In the genomic region with DNA sequence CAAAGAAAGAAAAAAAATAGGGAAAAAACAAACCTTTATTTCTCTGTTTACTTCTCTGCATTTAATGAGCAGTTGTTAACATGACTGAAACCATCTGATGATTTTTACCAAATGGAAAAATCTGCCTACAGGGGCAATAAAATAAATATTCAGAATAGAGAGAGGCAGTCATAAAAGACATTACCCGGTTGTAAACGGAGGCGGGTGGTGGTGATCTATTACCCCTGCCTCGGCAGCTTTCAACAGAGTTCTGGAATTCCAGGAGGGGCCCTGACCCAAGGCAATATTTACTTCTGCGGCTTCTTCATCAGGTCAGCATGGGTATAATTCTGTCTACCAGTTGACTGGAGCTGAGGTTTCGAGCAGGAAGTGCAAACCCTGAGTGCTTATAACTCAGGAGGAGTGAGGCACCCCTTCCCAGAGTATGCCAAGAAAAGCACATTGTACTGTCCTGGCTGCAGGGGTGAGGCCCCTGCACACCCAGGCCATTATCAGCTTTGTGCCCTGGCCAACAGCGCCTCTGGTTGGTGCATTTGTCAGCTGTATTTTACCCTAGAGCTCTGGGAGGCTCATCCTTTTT, we compare ENCODE assay signal across 23 cellular contexts. TPM values are rescaled to one million over a fixed set of nuclear protein-coding genes. Genes with fewer than 3 reads are reported as not detected.
A peak's percentile ranks its signal among the peaks of the same experiment; 100 is the strongest.
DNase-seq lines count a peak whose midpoint lies in the region; ATAC-seq and TF ChIP-seq lines count a peak whose summit lies in the region.
"Had no signal": no experiment of that assay in that cellular context is flagged by ENCODE, and none has a peak within 500 bp of the region (broad histone marks: within the 10 kb centered on the region; RNA-seq: fewer than 3 reads in every experiment).

No MANE protein-coding gene starts in this region.

- no peak for TF ChIP-seq EP300 in upper lobe of left lung (IDR thresholded peaks at IDR 0.05)

- H3K4me3 ChIP-seq in coronary artery (no peak overlapping the region), osteoblast (ENCODE audit: insufficient read depth, low read length) (no peak overlapping the region), upper lobe of left lung (no peak overlapping the region)
- H3K4me3 ChIP-seq: lung, MG63 had no signal

- H3K36me3 ChIP-seq in osteoblast (ENCODE audit: insufficient read depth, low read length), result no peaks in the 10 kb centered on the region
- H3K36me3 ChIP-seq in upper lobe of left lung, result no peaks in the 10 kb centered on the region
- H3K36me3 ChIP-seq: MG63 had no signal

- no peak for ATAC-seq in upper lobe of left lung (ENCODE audit: low FRiP score in 2 of 2)
- no peak for ATAC-seq in activated CD4-positive, CD25-positive, alpha-beta regulatory T cell treated with anti-CD3 and anti-CD28 coated beads, Interleukin-2, amount 50 U/mL, for 24 hours
- ATAC-seq: activated naive CD4-positive, alpha-beta T cell treated with anti-CD3 and anti-CD28 coated beads, Interleukin-2, amount 50 U/mL, for 72 hours; activated T-cell treated with anti-CD3 and anti-CD28 coated beads, Interleukin-2, amount 50 U/mL, for 72 hours; stimulated activated naive CD8-positive, alpha-beta T cell treated with anti-CD3 and anti-CD28 coated beads, Interleukin-15, Interleukin-2, amounts not matched to agents 100 U/mL and 50 U/mL, for 24 hours had no signal

- no peaks in the 10 kb centered on the region for H3K79me2 ChIP-seq in osteoblast (ENCODE audit: insufficient read depth, low read length)

- H3K9me3 ChIP-seq in osteoblast (ENCODE audit: low read depth, low read length), result no peaks in the 10 kb centered on the region
- H3K9me3 ChIP-seq in upper lobe of left lung, result no peaks in the 10 kb centered on the region
- H3K9me3 ChIP-seq: MG63 had no signal

- H3K27ac ChIP-seq in coronary artery (no peak overlapping the region), osteoblast (ENCODE audit: low read depth, low read length) (no peak overlapping the region), upper lobe of left lung (no peak overlapping the region)

- TF ChIP-seq CTCF in coronary artery (IDR thresholded peaks at IDR 0.05) (no peak), osteoblast (IDR thresholded peaks at IDR 0.05; ENCODE audit: extremely low read depth, low read depth, low read length) (no peak), upper lobe of left lung (IDR thresholded peaks at IDR 0.05) (no peak)

- no peak overlapping the region for H3K4me2 ChIP-seq in osteoblast (ENCODE audit: insufficient read depth, low read length)

- TF ChIP-seq POLR2A in upper lobe of left lung (IDR thresholded peaks at IDR 0.05), result no peak

- WGBS in upper lobe of left lung, 2 donors, result 38 to 48% methylated on average over 7 of the region's 7 CpGs

- H3K27me3 ChIP-seq in osteoblast (ENCODE audit: insufficient read depth, low read length) (no peaks in the 10 kb centered on the region), upper lobe of left lung (no peaks in the 10 kb centered on the region)
- H3K27me3 ChIP-seq: MG63 had no signal

- H3K4me1 ChIP-seq in osteoblast (ENCODE audit: insufficient read depth, low read length), result peaks cover 8% of the 10 kb centered on the region
- H3K4me1 ChIP-seq in upper lobe of left lung, result no peaks in the 10 kb centered on the region

- DNase-seq in A172 (ENCODE audit: low spot score), result peak; percentile 11
- peak; percentile 94 for DNase-seq in H4 (ENCODE audit: low spot score)
- DNase-seq in coronary artery (ENCODE audit: low spot score), result peak; percentile 41
- peak; percentile 27 for DNase-seq in osteoblast (ENCODE audit: insufficient read length, low spot score, missing footprints)
- DNase-seq in upper lobe of left lung, result no peak
- no peak for DNase-seq in HCEC 1CT
- no peak for DNase-seq in NCI-H82 (lab: John Stamatoyannopoulos, UW)
- DNase-seq: activated CD4-positive, alpha-beta T cell treated with anti-CD3 and anti-CD28 coated beads for 1 hour; activated T-cell treated with anti-CD3 and anti-CD28 coated beads, Interleukin-2, amount 50 U/mL, for 72 hours; C1 segment of cervical spinal cord; Calu3; hippocampal formation; MG63; NCI-H1436; NCI-H69; SHP77; stimulated activated CD4-positive, alpha-beta T cell treated with anti-CD3 and anti-CD28 coated beads, Interleukin-4, amount 100 ng/mL, for 1 hour; stimulated activated naive CD8-positive, alpha-beta T cell treated with anti-CD3 and anti-CD28 coated beads, Interleukin-15, Interleukin-2, amounts not matched to agents 100 U/mL and 50 U/mL, for 24 hours had no signal

- H2AFZ ChIP-seq in osteoblast (ENCODE audit: low read length), result no peak overlapping the region

- H4K20me1 ChIP-seq in osteoblast (ENCODE audit: insufficient read depth, low read length), result no peaks in the 10 kb centered on the region

RNA-seq across cellular contexts. Expression of gene CXCL12, which starts 8.2 kb away (rescaled TPM):
- total RNA-seq in A172 (2014; rRNA removed; shearing (Covaris generic)), result 0.02 TPM in 1 of 2 replicates, not detected in the other
- 0.06 and 0.77 TPM in 2 replicates for total RNA-seq in H4 (2014; rRNA removed; shearing (Covaris generic))
- total RNA-seq in osteoblast, result 288 and 358 TPM in 2 replicates
- 10 to 100 TPM in 3 of 6 donors, 1 to 10 TPM in 3; 3.5 to 61.6 (median 14.6) TPM for total RNA-seq in upper lobe of left lung
- total RNA-seq: activated CD8-positive, alpha-beta memory T cell treated with anti-CD3 and anti-CD28 coated beads for 36 hours; activated T-cell treated with anti-CD3 and anti-CD28 coated beads, Interleukin-2, amount 50 U/mL, for 72 hours; Calu3; OCI-LY7 had no signal

Comparison
In these comparisons a context has a peak if more than half of its experiments do, and no peak if none do; other contexts are left out.
1. DNase-seq: peak in A172 (single experiment), H4 (single experiment), coronary artery (single experiment) and osteoblast (single experiment); none in upper lobe of left lung (0 of 2), HCEC 1CT (single experiment) and NCI-H82 (single experiment).